In the genomic region with DNA sequence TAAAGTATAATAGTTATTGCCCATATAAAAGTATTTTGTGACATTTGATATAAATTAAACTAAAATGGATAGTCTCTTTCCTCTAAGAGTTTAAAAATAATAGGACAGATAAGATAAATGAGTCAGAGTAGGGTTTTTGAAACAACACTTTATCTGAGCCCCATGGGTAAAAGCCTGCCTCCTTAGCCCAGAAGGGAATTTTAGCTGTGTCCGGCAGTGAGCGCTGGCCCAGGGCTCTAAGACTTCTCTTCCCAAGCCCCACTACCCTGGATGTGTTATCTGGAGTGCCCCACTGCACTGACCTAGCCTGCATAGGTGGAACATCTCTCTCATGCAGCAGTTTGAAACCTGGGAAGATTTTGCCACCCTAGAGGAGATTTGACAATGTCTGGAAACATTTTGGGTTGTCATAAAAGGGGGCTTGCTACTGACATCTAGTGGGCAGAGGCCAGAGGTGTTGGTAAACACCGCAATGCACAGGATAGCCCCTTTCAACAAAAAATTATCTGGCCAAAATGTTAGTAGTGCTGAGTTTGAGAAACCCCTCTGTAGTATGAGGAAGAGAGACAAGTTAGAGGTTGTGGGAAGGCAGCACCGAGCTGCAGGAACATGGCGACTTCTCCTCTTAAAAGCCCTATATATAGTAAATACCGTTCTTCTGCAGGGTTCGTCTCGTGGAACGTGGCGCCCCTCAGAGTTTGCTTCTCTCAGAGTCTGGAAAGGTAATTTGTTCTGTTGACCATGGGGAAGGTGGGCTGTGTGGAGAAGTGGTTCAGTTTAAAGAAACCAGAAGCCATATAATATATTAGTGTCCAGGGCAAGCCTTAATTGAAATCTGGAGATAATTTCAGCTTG, we compare ENCODE assay signal across 8 cellular contexts. TPM values are rescaled to one million over a fixed set of nuclear protein-coding genes. Genes with fewer than 3 reads are reported as not detected.
DNase-seq lines count a peak whose midpoint lies in the region; ATAC-seq and TF ChIP-seq lines count a peak whose summit lies in the region.

No MANE protein-coding gene starts in this region.

- H3K4me3 ChIP-seq in esophagus muscularis mucosa (no peak overlapping the region), neural cell (ENCODE audit: low read length) (no peak overlapping the region), sigmoid colon (no peak overlapping the region)

- TF ChIP-seq POLR2A in esophagus muscularis mucosa (IDR thresholded peaks at IDR 0.05; ENCODE audit: low read depth): no peak
- no peak for TF ChIP-seq POLR2A in sigmoid colon (IDR thresholded peaks at IDR 0.05)

- ATAC-seq in CD4-positive, alpha-beta T cell (ENCODE audit: poor library complexity): peak; percentile 43

- intact Hi-C loops in CD4-positive, alpha-beta T cell (cut with DNase I, micrococcal nuclease): loop anchor here in 1 of 2 experiments (1.0 kb wide), 1 partner anchor 229 kb away; no protein-coding TSS in a partner anchor
- intact Hi-C loops in esophagus muscularis mucosa (cut with DNase I) (no loop called here), sigmoid colon (cut with DNase I) (loop anchor here (10.0 kb wide), 1 partner anchor 230 kb away; a partner anchor contains a TSS)

- peak; percentile 66 for TF ChIP-seq RAD21 in neural cell (conservative IDR thresholded peaks at IDR 0.05)

- no peak overlapping the region for H3K4me3 Mint-ChIP-seq in CD4-positive, alpha-beta T cell

- H3F3A ChIP-seq in neural cell (ENCODE audit: insufficient read depth, low read length, poor library complexity, severe bottlenecking): no peaks in the 10 kb centered on the region

- H3K27ac ChIP-seq in CD4-positive, alpha-beta T cell (ENCODE audit: low read depth, low read length): no peak overlapping the region
- H3K27ac ChIP-seq in RWPE1: no peak overlapping the region
- no peak overlapping the region for H3K27ac ChIP-seq in esophagus muscularis mucosa (replicated peaks in 1 of 4)
- H3K27ac ChIP-seq in neural cell (ENCODE audit: low read length): no peak overlapping the region
- no peak overlapping the region for H3K27ac ChIP-seq in sigmoid colon

- no peak for DNase-seq in CD4-positive, alpha-beta T cell
- peak; percentile 29 for DNase-seq in GM20000 (ENCODE audit: low spot score)
- DNase-seq in RWPE1 (ENCODE audit: low spot score): peak; percentile 26
- DNase-seq in esophagus muscularis mucosa (ENCODE audit: extremely low spot score): no peak
- DNase-seq in central memory CD4-positive, alpha-beta T cell: no peak
- no peak for DNase-seq in sigmoid colon
- DNase-seq in HPDE6-E6E7 (ENCODE audit: extremely low spot score): no peak

- H3K27me3 Mint-ChIP-seq in CD4-positive, alpha-beta T cell: no peaks in the 10 kb centered on the region

- peaks cover 45 to 96% (median 91%) of the 10 kb centered on the region in 4 donors for H3K36me3 ChIP-seq in esophagus muscularis mucosa
- peaks cover 12% of the 10 kb centered on the region for H3K36me3 ChIP-seq in neural cell (ENCODE audit: insufficient read depth, low read length)
- H3K36me3 ChIP-seq in sigmoid colon: peaks cover 4 to 100% (median 46%) of the 10 kb centered on the region in 4 donors

- POLR2A ChIA-PET in CD4-positive, alpha-beta T cell (lab: Charles Lee): interaction anchor here (1.0 kb wide), 1 partner anchor 29 kb away, joined by 6 read pairs; a partner anchor contains a TSS
- POLR2A ChIA-PET in RWPE1 (lab: Yijun Ruan, JAX; ENCODE audit: low non-redundant PET): no interaction called here

- H3K9me2 ChIP-seq in neural cell (ENCODE audit: insufficient read depth, low read length): no peaks in the 10 kb centered on the region

- no peaks in the 10 kb centered on the region for H3K4me1 Mint-ChIP-seq in CD4-positive, alpha-beta T cell (ENCODE audit: low read depth)

- no peak overlapping the region for H2AFZ ChIP-seq in neural cell (ENCODE audit: low read depth, low read length)

- no peaks in the 10 kb centered on the region for H3K79me2 ChIP-seq in neural cell (replicated peaks; ENCODE audit: insufficient read depth, low read length)

- TF ChIP-seq EP300 in esophagus muscularis mucosa (IDR thresholded peaks at IDR 0.05): no peak
- TF ChIP-seq EP300 in neural cell (conservative IDR thresholded peaks at IDR 0.05; ENCODE audit: poor library complexity, severe bottlenecking): no peak
- TF ChIP-seq EP300 in sigmoid colon (IDR thresholded peaks at IDR 0.05): no peak

- H4K20me1 ChIP-seq in neural cell (ENCODE audit: insufficient read depth): no peaks in the 10 kb centered on the region

- TF ChIP-seq CTCF in CD4-positive, alpha-beta T cell (IDR thresholded peaks at IDR 0.05): peak; percentile 34
- TF ChIP-seq CTCF in GM20000 (IDR thresholded peaks at IDR 0.05; ENCODE audit: extremely low read depth, missing control alignments): peak; percentile 10
- peak; percentile 71 for TF ChIP-seq CTCF in RWPE1 (conservative IDR thresholded peaks at IDR 0.05; ENCODE audit: low read depth)
- peak; percentile 22 to 48 (median 32) for TF ChIP-seq CTCF in esophagus muscularis mucosa (IDR thresholded peaks at IDR 0.05)
- TF ChIP-seq CTCF in neural cell (IDR thresholded peaks at IDR 0.05; ENCODE audit: poor library complexity, severe bottlenecking): peak; percentile 72
- peak in 2 of 4 experiments; percentile 15 to 40 for TF ChIP-seq CTCF in sigmoid colon (IDR thresholded peaks at IDR 0.05)

- H3K27me3 ChIP-seq in CD4-positive, alpha-beta T cell (ENCODE audit: control insufficient read depth, insufficient read depth, low read length): no peaks in the 10 kb centered on the region
- H3K27me3 ChIP-seq in esophagus muscularis mucosa: no peaks in the 10 kb centered on the region
- no peaks in the 10 kb centered on the region for H3K27me3 ChIP-seq in neural cell (ENCODE audit: insufficient read depth, low read depth, low read length)
- H3K27me3 ChIP-seq in sigmoid colon: no peaks in the 10 kb centered on the region

- WGBS in esophagus muscularis mucosa: 82% methylated on average over 10 of the region's 10 CpGs
- 84 to 87% methylated on average over 10 of the region's 10 CpGs for WGBS in sigmoid colon, 2 donors

- H3K9me3 ChIP-seq in CD4-positive, alpha-beta T cell (ENCODE audit: control insufficient read depth, low read length): no peaks in the 10 kb centered on the region
- no peaks in the 10 kb centered on the region for H3K9me3 ChIP-seq in esophagus muscularis mucosa
- H3K9me3 ChIP-seq in neural cell (ENCODE audit: low read length): no peaks in the 10 kb centered on the region
- H3K9me3 ChIP-seq in sigmoid colon: no peaks in the 10 kb centered on the region

- H3K36me3 Mint-ChIP-seq in CD4-positive, alpha-beta T cell (ENCODE audit: low read depth): peaks cover 94% of the 10 kb centered on the region

- H3K4me1 ChIP-seq in esophagus muscularis mucosa (no peaks in the 10 kb centered on the region), sigmoid colon (no peaks in the 10 kb centered on the region)

- H3K4me2 ChIP-seq in neural cell (ENCODE audit: low read length): no peak overlapping the region

- H3K9me3 Mint-ChIP-seq in CD4-positive, alpha-beta T cell: no peaks in the 10 kb centered on the region

- no peak overlapping the region for H3K27ac Mint-ChIP-seq in CD4-positive, alpha-beta T cell

- CTCF ChIA-PET in CD4-positive, alpha-beta T cell (lab: Charles Lee): interaction anchor here (1.4 kb wide), 1 partner anchor 9 kb away, joined by 3 read pairs; no protein-coding TSS in a partner anchor
- CTCF ChIA-PET in RWPE1 (lab: Yijun Ruan, JAX): interaction anchor here (0.6 to 1.2 kb wide), 4 partner anchors 32 to 230 kb away, joined by 3 read pairs; a partner anchor contains a TSS

- H3K9ac ChIP-seq in neural cell (ENCODE audit: low read length): no peak overlapping the region

TF ChIP-seq in neural cell, 6 proteins besides CTCF, POLR2A, EP300 and RAD21:
- peak; percentile 76 for TF ChIP-seq SMC3 (conservative IDR thresholded peaks at IDR 0.05; ENCODE audit: poor library complexity)
- TF ChIP-seq, protein P1, sequence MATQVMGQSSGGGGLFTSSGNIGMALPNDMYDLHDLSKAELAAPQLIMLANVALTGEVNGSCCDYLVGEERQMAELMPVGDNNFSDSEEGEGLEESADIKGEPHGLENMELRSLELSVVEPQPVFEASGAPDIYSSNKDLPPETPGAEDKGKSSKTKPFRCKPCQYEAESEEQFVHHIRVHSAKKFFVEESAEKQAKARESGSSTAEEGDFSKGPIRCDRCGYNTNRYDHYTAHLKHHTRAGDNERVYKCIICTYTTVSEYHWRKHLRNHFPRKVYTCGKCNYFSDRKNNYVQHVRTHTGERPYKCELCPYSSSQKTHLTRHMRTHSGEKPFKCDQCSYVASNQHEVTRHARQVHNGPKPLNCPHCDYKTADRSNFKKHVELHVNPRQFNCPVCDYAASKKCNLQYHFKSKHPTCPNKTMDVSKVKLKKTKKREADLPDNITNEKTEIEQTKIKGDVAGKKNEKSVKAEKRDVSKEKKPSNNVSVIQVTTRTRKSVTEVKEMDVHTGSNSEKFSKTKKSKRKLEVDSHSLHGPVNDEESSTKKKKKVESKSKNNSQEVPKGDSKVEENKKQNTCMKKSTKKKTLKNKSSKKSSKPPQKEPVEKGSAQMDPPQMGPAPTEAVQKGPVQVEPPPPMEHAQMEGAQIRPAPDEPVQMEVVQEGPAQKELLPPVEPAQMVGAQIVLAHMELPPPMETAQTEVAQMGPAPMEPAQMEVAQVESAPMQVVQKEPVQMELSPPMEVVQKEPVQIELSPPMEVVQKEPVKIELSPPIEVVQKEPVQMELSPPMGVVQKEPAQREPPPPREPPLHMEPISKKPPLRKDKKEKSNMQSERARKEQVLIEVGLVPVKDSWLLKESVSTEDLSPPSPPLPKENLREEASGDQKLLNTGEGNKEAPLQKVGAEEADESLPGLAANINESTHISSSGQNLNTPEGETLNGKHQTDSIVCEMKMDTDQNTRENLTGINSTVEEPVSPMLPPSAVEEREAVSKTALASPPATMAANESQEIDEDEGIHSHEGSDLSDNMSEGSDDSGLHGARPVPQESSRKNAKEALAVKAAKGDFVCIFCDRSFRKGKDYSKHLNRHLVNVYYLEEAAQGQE (IDR thresholded peaks at IDR 0.05; ENCODE audit: borderline replicate concordance): no peak

RNA-seq across cellular contexts. Expression of a gene that starts 29.3 kb away (rescaled TPM):
- 10 to 100 TPM; 11.3 TPM for total RNA-seq in CD4-positive, alpha-beta T cell
- total RNA-seq in esophagus muscularis mucosa: 10 to 100 TPM; 16.6 to 29.1 (median 21.1) TPM
- polyA plus RNA-seq in neural cell: 11.0 and 11.3 TPM in 2 replicates
- 18.9 and 20.7 TPM in 2 replicates for polyA minus RNA-seq in neural cell
- 10 to 100 TPM; 12.6 to 27.6 (median 20.8) TPM for total RNA-seq in sigmoid colon
- polyA plus RNA-seq in sigmoid colon: 10 to 100 TPM; 16.7 to 23.8 (median 23.4) TPM

Comparison
In these comparisons a context has a peak if more than half of its experiments do, and no peak if none do; other contexts are left out.
1. DNase-seq: peak in GM20000 (single experiment) and RWPE1 (single experiment); none in CD4-positive, alpha-beta T cell (0 of 10), esophagus muscularis mucosa (single experiment), central memory CD4-positive, alpha-beta T cell (single experiment), sigmoid colon (single experiment) and HPDE6-E6E7 (single experiment).